Comparison of ENCODE assay signal across 34 cellular contexts in genomic region chr9:118223111-118223510, GRCh38.
"Had no signal": no experiment of that assay in that cellular context is flagged by ENCODE, and none has a peak within 500 bp of the region (broad histone marks: within the 10 kb centered on the region; RNA-seq: fewer than 3 reads in every experiment).

No MANE protein-coding gene starts in this region.

- H3K9me3 Mint-ChIP-seq: activated CD4-positive, alpha-beta T cell treated with anti-CD3 and anti-CD28 coated beads, Interleukin-2, amount 10 ng/mL, durations not matched to agents 7 days and 5 days; activated naive CD4-positive, alpha-beta T cell treated with anti-CD3 and anti-CD28 coated beads, Interleukin-2, amount 50 U/mL, for 24 hours; activated naive CD8-positive, alpha-beta T cell treated with anti-CD3 and anti-CD28 coated beads, Interleukin-2, amount 10 ng/mL, durations not matched to agents 7 days and 5 days; activated T-helper 2 cell treated with anti-CD3 and anti-CD28 coated beads, Interferon-gamma antibody, Interleukin-2, Interleukin-4, amounts not matched to agents 10 μg/mL and 5 μg/mL and 100 μg/mL, durations not matched to agents 14 hours and 24 hours and 36 hours; brain; T-helper 1 cell treated with Interleukin-12 subunit alpha and Interleukin-12 subunit beta and Interleukin-4 antibody, amounts not matched to agents 30 μg/mL and 1 μg/mL, for 36 hours; T-helper 2 cell treated with Interferon-gamma antibody and Interleukin-4, amounts not matched to agents 5 μg/mL and 100 μg/mL, for 36 hours; WTC11 had no signal

- H3K36me3 Mint-ChIP-seq: activated CD8-positive, alpha-beta memory T cell treated with anti-CD3 and anti-CD28 coated beads, Interleukin-2, amount 10 ng/mL, durations not matched to agents 7 days and 5 days; activated naive CD4-positive, alpha-beta T cell treated with anti-CD3 and anti-CD28 coated beads, Interleukin-2, amount 10 ng/mL, durations not matched to agents 7 days and 5 days; activated naive CD4-positive, alpha-beta T cell treated with anti-CD3 and anti-CD28 coated beads, Interleukin-2, amount 50 U/mL, for 24 hours; activated naive CD8-positive, alpha-beta T cell; activated naive CD8-positive, alpha-beta T cell treated with anti-CD3 and anti-CD28 coated beads, Interleukin-2, amount 10 ng/mL, durations not matched to agents 7 days and 5 days; brain; WTC11 had no signal

- H3K4me3 Mint-ChIP-seq: activated CD4-positive, alpha-beta memory T cell treated with anti-CD3 and anti-CD28 coated beads, Interleukin-2, amount 10 ng/mL, durations not matched to agents 7 days and 5 days; activated CD4-positive, alpha-beta T cell treated with anti-CD3 and anti-CD28 coated beads for 36 hours; activated CD4-positive, alpha-beta T cell treated with anti-CD3 and anti-CD28 coated beads, Interleukin-2, amount 10 ng/mL, durations not matched to agents 7 days and 5 days; activated CD8-positive, alpha-beta memory T cell treated with anti-CD3 and anti-CD28 coated beads, Interleukin-2, amount 10 ng/mL, durations not matched to agents 7 days and 5 days; activated CD8-positive, alpha-beta T cell treated with anti-CD3 and anti-CD28 coated beads, Interleukin-2, amount 10 ng/mL, durations not matched to agents 7 days and 5 days; activated naive CD4-positive, alpha-beta T cell treated with anti-CD3 and anti-CD28 coated beads, Interleukin-2, amount 10 ng/mL, durations not matched to agents 7 days and 5 days; activated naive CD4-positive, alpha-beta T cell treated with anti-CD3 and anti-CD28 coated beads, Interleukin-2, amount 50 U/mL, for 24 hours; activated naive CD8-positive, alpha-beta T cell; activated naive CD8-positive, alpha-beta T cell treated with anti-CD3 and anti-CD28 coated beads, Interleukin-2, amount 10 ng/mL, durations not matched to agents 7 days and 5 days; activated naive CD8-positive, alpha-beta T cell treated with anti-CD3 and anti-CD28 coated beads, Interleukin-2, amount 50 U/mL, for 24 hours; activated T-cell treated with anti-CD3 and anti-CD28 coated beads, Interleukin-2, amount 50 U/mL, for 24 hours; brain; central memory CD8-positive, alpha-beta T cell; T-helper 1 cell treated with Interleukin-12 subunit alpha and Interleukin-12 subunit beta and Interleukin-4 antibody, amounts not matched to agents 30 μg/mL and 1 μg/mL, for 36 hours; T-helper 2 cell treated with Interferon-gamma antibody and Interleukin-4, amounts not matched to agents 5 μg/mL and 100 μg/mL, for 36 hours; WTC11 had no signal

- ATAC-seq: activated CD4-positive, alpha-beta T cell treated with anti-CD3 and anti-CD28 coated beads for 36 hours; activated CD4-positive, CD25-positive, alpha-beta regulatory T cell treated with anti-CD3 and anti-CD28 coated beads, Interleukin-2, amount 50 U/mL, for 24 hours; activated CD8-positive, alpha-beta memory T cell treated with anti-CD3 and anti-CD28 coated beads, Interleukin-2, amount 10 ng/mL, durations not matched to agents 7 days and 5 days; activated CD8-positive, alpha-beta T cell treated with anti-CD3 and anti-CD28 coated beads, Interleukin-2, amount 10 ng/mL, durations not matched to agents 7 days and 5 days; activated naive CD8-positive, alpha-beta T cell treated with anti-CD3 and anti-CD28 coated beads, Interleukin-2, amount 50 U/mL, for 24 hours had no signal

- H3K27ac ChIP-seq: ascending aorta, cardiac muscle cell, VCaP had no signal

- H3K4me1 ChIP-seq: ascending aorta had no signal

- H3K27me3 ChIP-seq: ascending aorta, cardiac muscle cell had no signal

- H3K27ac Mint-ChIP-seq: activated CD4-positive, alpha-beta memory T cell treated with anti-CD3 and anti-CD28 coated beads, Interleukin-2, amount 10 ng/mL, durations not matched to agents 7 days and 5 days; activated CD4-positive, alpha-beta T cell treated with anti-CD3 and anti-CD28 coated beads for 36 hours; activated CD4-positive, alpha-beta T cell treated with anti-CD3 and anti-CD28 coated beads, Interleukin-2, amount 10 ng/mL, durations not matched to agents 7 days and 5 days; activated CD8-positive, alpha-beta memory T cell treated with anti-CD3 and anti-CD28 coated beads, Interleukin-2, amount 10 ng/mL, durations not matched to agents 7 days and 5 days; activated CD8-positive, alpha-beta T cell treated with anti-CD3 and anti-CD28 coated beads, Interleukin-2, amount 10 ng/mL, durations not matched to agents 7 days and 5 days; activated naive CD4-positive, alpha-beta T cell treated with anti-CD3 and anti-CD28 coated beads, Interleukin-2, amount 10 ng/mL, durations not matched to agents 7 days and 5 days; activated naive CD4-positive, alpha-beta T cell treated with anti-CD3 and anti-CD28 coated beads, Interleukin-2, amount 50 U/mL, for 24 hours; activated naive CD8-positive, alpha-beta T cell; activated naive CD8-positive, alpha-beta T cell treated with anti-CD3 and anti-CD28 coated beads, Interleukin-2, amount 10 ng/mL, durations not matched to agents 7 days and 5 days; activated naive CD8-positive, alpha-beta T cell treated with anti-CD3 and anti-CD28 coated beads, Interleukin-2, amount 50 U/mL, for 24 hours; activated T-cell treated with anti-CD3 and anti-CD28 coated beads, Interleukin-2, amount 50 U/mL, for 24 hours; activated T-helper 2 cell treated with anti-CD3 and anti-CD28 coated beads, Interferon-gamma antibody, Interleukin-2, Interleukin-4, amounts not matched to agents 10 μg/mL and 5 μg/mL and 100 μg/mL, durations not matched to agents 14 hours and 24 hours and 36 hours; brain; T-helper 1 cell treated with Interleukin-12 subunit alpha and Interleukin-12 subunit beta and Interleukin-4 antibody, amounts not matched to agents 30 μg/mL and 1 μg/mL, for 36 hours; T-helper 2 cell treated with Interferon-gamma antibody and Interleukin-4, amounts not matched to agents 5 μg/mL and 100 μg/mL, for 36 hours; WTC11 had no signal

- DNase-seq: activated CD4-positive, alpha-beta memory T cell treated with anti-CD3 and anti-CD28 coated beads, Interleukin-2, amount 10 ng/mL, durations not matched to agents 7 days and 5 days; activated CD4-positive, alpha-beta T cell treated with anti-CD3 and anti-CD28 coated beads for 1 hour; activated CD4-positive, alpha-beta T cell treated with anti-CD3 and anti-CD28 coated beads for 36 hours; activated CD4-positive, alpha-beta T cell treated with anti-CD3 and anti-CD28 coated beads for 48 hours; activated CD4-positive, alpha-beta T cell treated with anti-CD3 and anti-CD28 coated beads, Interleukin-2, amount 10 ng/mL, durations not matched to agents 7 days and 5 days; activated CD4-positive, alpha-beta T cell treated with anti-CD3 and anti-CD28 coated beads, Interleukin-2, amount 50 U/mL, for 48 hours; activated CD4-positive, CD25-positive, alpha-beta regulatory T cell; activated CD8-positive, alpha-beta memory T cell treated with anti-CD3 and anti-CD28 coated beads for 24 hours; activated CD8-positive, alpha-beta memory T cell treated with anti-CD3 and anti-CD28 coated beads, Interleukin-2, amount 10 ng/mL, durations not matched to agents 7 days and 5 days; activated CD8-positive, alpha-beta memory T cell treated with anti-CD3 and anti-CD28 coated beads, Interleukin-2, amount 50 U/mL, for 48 hours; activated CD8-positive, alpha-beta T cell treated with anti-CD3 and anti-CD28 coated beads, Interleukin-2, amount 10 ng/mL, durations not matched to agents 7 days and 5 days; activated effector memory CD4-positive, alpha-beta T cell treated with Interleukin-2 at 50 U/mL for 16 hours; activated gamma-delta T cell; activated naive CD4-positive, alpha-beta T cell treated with anti-CD3 and anti-CD28 coated beads, Interleukin-2, amount 10 ng/mL, durations not matched to agents 7 days and 5 days; activated naive CD4-positive, alpha-beta T cell treated with Interleukin-2 at 50 U/mL for 16 hours; activated naive CD8-positive, alpha-beta T cell treated with anti-CD3 and anti-CD28 coated beads, Interleukin-2, amount 10 ng/mL, durations not matched to agents 7 days and 5 days; activated naive CD8-positive, alpha-beta T cell treated with anti-CD3 and anti-CD28 coated beads, Interleukin-2, amount 50 U/mL, for 24 hours; activated T-cell treated with anti-CD3 and anti-CD28 coated beads, Interleukin-2, amount 50 U/mL, for 24 hours; activated T-cell treated with anti-CD3 and anti-CD28 coated beads, Interleukin-2, amount 50 U/mL, for 48 hours; cerebellar nuclear complex; T-helper 2 cell; T-helper 9 cell had no signal

- H3K4me3 ChIP-seq: ascending aorta, cardiac muscle cell had no signal

- H3K9me3 ChIP-seq: ascending aorta had no signal

- H3K27me3 Mint-ChIP-seq: activated CD4-positive, alpha-beta memory T cell treated with anti-CD3 and anti-CD28 coated beads, Interleukin-2, amount 10 ng/mL, durations not matched to agents 7 days and 5 days; activated CD4-positive, alpha-beta T cell treated with anti-CD3 and anti-CD28 coated beads for 36 hours; activated CD4-positive, alpha-beta T cell treated with anti-CD3 and anti-CD28 coated beads, Interleukin-2, amount 10 ng/mL, durations not matched to agents 7 days and 5 days; activated CD8-positive, alpha-beta memory T cell treated with anti-CD3 and anti-CD28 coated beads, Interleukin-2, amount 10 ng/mL, durations not matched to agents 7 days and 5 days; activated naive CD4-positive, alpha-beta T cell treated with anti-CD3 and anti-CD28 coated beads, Interleukin-2, amount 10 ng/mL, durations not matched to agents 7 days and 5 days; activated naive CD8-positive, alpha-beta T cell treated with anti-CD3 and anti-CD28 coated beads, Interleukin-2, amount 10 ng/mL, durations not matched to agents 7 days and 5 days; activated naive CD8-positive, alpha-beta T cell treated with anti-CD3 and anti-CD28 coated beads, Interleukin-2, amount 50 U/mL, for 24 hours; activated T-cell treated with anti-CD3 and anti-CD28 coated beads, Interleukin-2, amount 50 U/mL, for 24 hours; central memory CD8-positive, alpha-beta T cell had no signal

- H3K4me1 Mint-ChIP-seq: activated CD4-positive, alpha-beta memory T cell treated with anti-CD3 and anti-CD28 coated beads, Interleukin-2, amount 10 ng/mL, durations not matched to agents 7 days and 5 days; activated CD4-positive, alpha-beta T cell treated with anti-CD3 and anti-CD28 coated beads for 36 hours; activated CD4-positive, alpha-beta T cell treated with anti-CD3 and anti-CD28 coated beads, Interleukin-2, amount 10 ng/mL, durations not matched to agents 7 days and 5 days; activated CD8-positive, alpha-beta memory T cell treated with anti-CD3 and anti-CD28 coated beads, Interleukin-2, amount 10 ng/mL, durations not matched to agents 7 days and 5 days; activated naive CD4-positive, alpha-beta T cell treated with anti-CD3 and anti-CD28 coated beads, Interleukin-2, amount 10 ng/mL, durations not matched to agents 7 days and 5 days; activated naive CD4-positive, alpha-beta T cell treated with anti-CD3 and anti-CD28 coated beads, Interleukin-2, amount 50 U/mL, for 24 hours; activated naive CD8-positive, alpha-beta T cell treated with anti-CD3 and anti-CD28 coated beads, Interleukin-2, amount 10 ng/mL, durations not matched to agents 7 days and 5 days; activated naive CD8-positive, alpha-beta T cell treated with anti-CD3 and anti-CD28 coated beads, Interleukin-2, amount 50 U/mL, for 24 hours; brain; central memory CD8-positive, alpha-beta T cell had no signal

- H3K36me3 ChIP-seq: ascending aorta, cardiac muscle cell had no signal
